Comparison of ENCODE assay signal across 16 cellular contexts in genomic region chr14:88895116-88895515, GRCh38.
DNase-seq lines count a peak whose midpoint lies in the region; ATAC-seq and TF ChIP-seq lines count a peak whose summit lies in the region.
"Had no signal": no experiment of that assay in that cellular context is flagged by ENCODE, and none has a peak within 500 bp of the region (broad histone marks: within the 10 kb centered on the region; RNA-seq: fewer than 3 reads in every experiment).

No MANE protein-coding gene starts in this region.

- no peak overlapping the region for H3K27ac Mint-ChIP-seq in GM23338
- H3K27ac Mint-ChIP-seq: stimulated activated effector memory CD8-positive, alpha-beta T cell treated with anti-CD3 and anti-CD28 coated beads, Interleukin-12 subunit alpha, Interleukin-12 subunit beta, amount 100 ng/mL, for 72 hours had no signal

- no peaks in the 10 kb centered on the region for H4K20me1 ChIP-seq in IMR-90 (ENCODE audit: insufficient read depth, low read length)
- no peaks in the 10 kb centered on the region for H4K20me1 ChIP-seq in hepatocyte (ENCODE audit: insufficient read depth, poor library complexity, severe bottlenecking)
- H4K20me1 ChIP-seq in GM23338 (replicated peaks; ENCODE audit: insufficient read depth), result no peaks in the 10 kb centered on the region

- no peak overlapping the region for H3K9ac ChIP-seq in IMR-90 (ENCODE audit: low read depth, low read length)

- H3K4me1 ChIP-seq in IMR-90 (ENCODE audit: control insufficient read depth, insufficient read depth, low read length) (peaks cover 1% of the 10 kb centered on the region; the same call in 1 of the 2 replicates), hepatocyte (ENCODE audit: insufficient read depth) (no peaks in the 10 kb centered on the region), HAP-1 (no peaks in the 10 kb centered on the region), GM23338 (ENCODE audit: insufficient read depth) (0 out of 2 replicates have a peak, but pooled peaks cover 6% of the 10 kb centered on the region)
- H3K4me1 ChIP-seq: psoas muscle had no signal

- no peak overlapping the region for H3K23ac ChIP-seq in IMR-90 (ENCODE audit: low read depth, low read length)

- no TSS peak for BruUV-seq in IMR-90 (replicated peaks; lab: Mats Ljungman, UMichigan)

- no peak overlapping the region for H3K4ac ChIP-seq in IMR-90 (ENCODE audit: low read depth, low read length)

- H3K4me1 Mint-ChIP-seq in GM23338, result peaks cover 3% of the 10 kb centered on the region; the same call in 1 of the 3 replicates
- H3K4me1 Mint-ChIP-seq: stimulated activated effector memory CD8-positive, alpha-beta T cell treated with anti-CD3 and anti-CD28 coated beads, Interleukin-12 subunit alpha, Interleukin-12 subunit beta, amount 100 ng/mL, for 72 hours had no signal

- no peak overlapping the region for H4K8ac ChIP-seq in IMR-90 (ENCODE audit: low read depth in 2 of 2, low read length in 2 of 2)

- H3K36me3 ChIP-seq in IMR-90 (ENCODE audit: control insufficient read depth, insufficient read depth, low read length) (no peaks in the 10 kb centered on the region), hepatocyte (replicated peaks; ENCODE audit: insufficient read depth, low read depth) (no peaks in the 10 kb centered on the region), HAP-1 (replicated peaks) (no peaks in the 10 kb centered on the region), GM23338 (ENCODE audit: insufficient read depth) (no peaks in the 10 kb centered on the region)

- H3K79me1 ChIP-seq in IMR-90 (ENCODE audit: low read depth in 1 of 2, low read length in 2 of 2), result no peaks in the 10 kb centered on the region

- CTCF ChIA-PET in IMR-90 (lab: Yijun Ruan, JAX), result no interaction called here

- 0 out of 2 replicates have a peak overlapping the region, but pooled peaks have one; percentile 20 for H4K91ac ChIP-seq in IMR-90 (ENCODE audit: insufficient read depth, low read depth, low read length)

- H2BK5ac ChIP-seq in IMR-90 (ENCODE audit: low read depth, low read length, poor library complexity, severe bottlenecking), result peak overlapping the region; percentile 3

- H2BK15ac ChIP-seq in IMR-90 (ENCODE audit: low read depth, low read length), result no peak overlapping the region

- TF ChIP-seq CTCF in AG09319 (IDR thresholded peaks at IDR 0.05; ENCODE audit: low read depth, low read length) (no peak), IMR-90 (conservative IDR thresholded peaks at IDR 0.05; ENCODE audit: low read depth, low read length) (no peak), hepatocyte (IDR thresholded peaks at IDR 0.05; ENCODE audit: poor library complexity) (no peak), GM23338 (conservative IDR thresholded peaks at IDR 0.05; ENCODE audit: low read depth in 2 of 2) (no peak)

- H3K9me1 ChIP-seq in IMR-90 (ENCODE audit: insufficient read depth, low read length), result no peaks in the 10 kb centered on the region

- H3K56ac ChIP-seq in IMR-90 (ENCODE audit: extremely low read depth, insufficient read depth, low read length), result no peak overlapping the region

- TF ChIP-seq POLR2A in IMR-90 (IDR thresholded peaks at IDR 0.05; ENCODE audit: low read depth, low read length), result no peak

- no peaks in the 10 kb centered on the region for H3K27me3 ChIP-seq in IMR-90 (ENCODE audit: control insufficient read depth, insufficient read depth, low read length)
- no peaks in the 10 kb centered on the region for H3K27me3 ChIP-seq in hepatocyte
- no peaks in the 10 kb centered on the region for H3K27me3 ChIP-seq in HAP-1 (ENCODE audit: low read depth)
- H3K27me3 ChIP-seq in GM23338 (ENCODE audit: insufficient read depth), result no peaks in the 10 kb centered on the region

- peak overlapping the region; percentile 59; the same call in 1 of the 2 replicates for H3K18ac ChIP-seq in IMR-90 (ENCODE audit: low read depth, low read length)

- ATAC-seq in IMR-90 (ENCODE audit: low read depth), result peak; percentile 93
- no peak for ATAC-seq in GM21529 (IDR thresholded peaks at IDR 0.05; ENCODE audit: unreplicated experiment)
- ATAC-seq in GM23338, result no peak
- ATAC-seq: psoas muscle; stimulated activated effector memory CD8-positive, alpha-beta T cell treated with anti-CD3 and anti-CD28 coated beads, Interleukin-12 subunit alpha, Interleukin-12 subunit beta, amount 100 ng/mL, for 72 hours had no signal

- H3K79me2 ChIP-seq in hepatocyte (no peaks in the 10 kb centered on the region), GM23338 (replicated peaks; ENCODE audit: insufficient read depth) (no peaks in the 10 kb centered on the region)

- intact Hi-C loops in IMR-90 (cut with micrococcal nuclease), result no loop called here

- H3K36me3 Mint-ChIP-seq in GM23338 (ENCODE audit: low read depth), result no peaks in the 10 kb centered on the region
- H3K36me3 Mint-ChIP-seq: stimulated activated effector memory CD8-positive, alpha-beta T cell treated with anti-CD3 and anti-CD28 coated beads, Interleukin-12 subunit alpha, Interleukin-12 subunit beta, amount 100 ng/mL, for 72 hours had no signal

- no peaks in the 10 kb centered on the region for H3K27me3 Mint-ChIP-seq in GM23338 (ENCODE audit: insufficient read depth, low read depth, poor library complexity)

- no peak overlapping the region for H3K4me3 Mint-ChIP-seq in GM23338
- H3K4me3 Mint-ChIP-seq: stimulated activated effector memory CD8-positive, alpha-beta T cell treated with anti-CD3 and anti-CD28 coated beads, Interleukin-12 subunit alpha, Interleukin-12 subunit beta, amount 100 ng/mL, for 72 hours had no signal

- H2BK120ac ChIP-seq in IMR-90 (ENCODE audit: low read depth, low read length), result 0 out of 2 replicates have a peak overlapping the region, but pooled peaks have one; percentile 17

- no peak overlapping the region for H2AK9ac ChIP-seq in IMR-90 (replicated peaks; ENCODE audit: low read depth, low read length, poor library complexity)

- no peak for TF ChIP-seq RAD21 in IMR-90 (IDR thresholded peaks at IDR 0.05; ENCODE audit: low read length)

- H3K9me3 Mint-ChIP-seq in GM23338, result no peaks in the 10 kb centered on the region
- H3K9me3 Mint-ChIP-seq: stimulated activated effector memory CD8-positive, alpha-beta T cell treated with anti-CD3 and anti-CD28 coated beads, Interleukin-12 subunit alpha, Interleukin-12 subunit beta, amount 100 ng/mL, for 72 hours had no signal

- no peak overlapping the region for H3K14ac ChIP-seq in IMR-90 (replicated peaks; ENCODE audit: low read depth, low read length)

- H3K4me2 ChIP-seq in IMR-90 (ENCODE audit: low read depth, low read length) (peak overlapping the region; percentile 21; the same call in 1 of the 2 replicates), hepatocyte (no peak overlapping the region), GM23338 (no peak overlapping the region)

- no peak overlapping the region for H3K27ac ChIP-seq in IMR-90 (ENCODE audit: insufficient read depth, low read length)
- H3K27ac ChIP-seq in hepatocyte, result no peak overlapping the region
- no peak overlapping the region for H3K27ac ChIP-seq in GM23338 (ENCODE audit: low read depth)
- H3K27ac ChIP-seq: psoas muscle had no signal

- no peak overlapping the region for H2AFZ ChIP-seq in IMR-90 (replicated peaks; ENCODE audit: low read length, poor library complexity)
- H2AFZ ChIP-seq in hepatocyte, result no peak overlapping the region
- H2AFZ ChIP-seq in GM23338, result no peak overlapping the region

- no peak overlapping the region for H2AK5ac ChIP-seq in IMR-90 (ENCODE audit: low read depth, low read length)

- dilution Hi-C loops in IMR-90 (cut with HindIII; ENCODE audit: low sequenced_read_pairs, unreplicated experiment), result no loop called here

- H3K4me3 ChIP-seq in IMR-90 (ENCODE audit: insufficient read depth, low read depth, low read length) (no peak overlapping the region), hepatocyte (no peak overlapping the region), HAP-1 (no peak overlapping the region), GM23338 (no peak overlapping the region)
- H3K4me3 ChIP-seq: psoas muscle had no signal

- in situ Hi-C loops in IMR-90 (cut with MboI; ENCODE audit: low sequenced_read_pairs), result no loop called here
- in situ Hi-C loops in HAP-1 (cut with MboI; ENCODE audit: low sequenced_read_pairs), result no loop called here

- H3K9me3 ChIP-seq in IMR-90 (ENCODE audit: control insufficient read depth, insufficient read depth, low read length) (peaks cover 3% of the 10 kb centered on the region), hepatocyte (ENCODE audit: low read depth) (no peaks in the 10 kb centered on the region), HAP-1 (no peaks in the 10 kb centered on the region)
- H3K9me3 ChIP-seq: psoas muscle had no signal

- WGBS in IMR-90 (ENCODE audit: extremely low coverage in 2 of 2, insufficient read length in 1 of 2), 2 experiments, result 100% methylated on average over 1 of the region's 4 CpGs; no CpG with 5 or more reads in 1 of the 2 experiments
- 62% methylated on average over 4 of the region's 4 CpGs for WGBS in hepatocyte (ENCODE audit: low lambda C conversion rate, missing lambda C conversion rate)

- POLR2A ChIA-PET in IMR-90 (lab: Charles Lee; ENCODE audit: unreplicated experiment), result interaction anchor here (0.6 kb wide), 1 partner anchor 1393 kb away, joined by 3 read pairs; no protein-coding TSS in a partner anchor

- H4K5ac ChIP-seq in IMR-90 (ENCODE audit: low read depth, low read length), result no peak overlapping the region

- H3K9me2 ChIP-seq in hepatocyte (replicated peaks; ENCODE audit: insufficient read depth) (no peaks in the 10 kb centered on the region), GM23338 (ENCODE audit: insufficient read depth) (no peaks in the 10 kb centered on the region)

- H3F3A ChIP-seq in GM23338 (replicated peaks; ENCODE audit: low read depth), result no peaks in the 10 kb centered on the region

- H2BK20ac ChIP-seq in IMR-90 (ENCODE audit: low read depth, low read length), result no peak overlapping the region

- DNase-seq in AG09319 (ENCODE audit: extremely low read depth, low read depth) (peak; percentile 47), IMR-90 (peak; percentile 80), astrocyte of the hippocampus (ENCODE audit: low read depth, low spot score) (peak; percentile 65), hepatocyte (ENCODE audit: low spot score) (peak; percentile 47), HAP-1 (ENCODE audit: low spot score in 2 of 2) (no peak), GM23338 (ENCODE audit: low spot score) (no peak), NCI-H345 (lab: John Stamatoyannopoulos, UW) (no peak)
- DNase-seq: activated naive CD4-positive, alpha-beta T cell treated with anti-CD3 and anti-CD28 coated beads, Interleukin-2, amount 50 U/mL, for 16 hours; C1 segment of cervical spinal cord; MV-4-11; NCI-H510A treated with DMSO at 0.1 percent for 48 hours; psoas muscle; Right ventricle myocardium superior; stimulated activated CD4-positive, alpha-beta T cell treated with anti-CD3 and anti-CD28 coated beads, Interleukin-2, amount 100 ng/mL, for 48 hours had no signal

TF ChIP-seq in IMR-90, 13 proteins besides CTCF, POLR2A, EP300 and RAD21:
- TF ChIP-seq FOS (IDR thresholded peaks at IDR 0.05; ENCODE audit: low read depth, low read length) (peak; percentile 59; the same call in 1 of the 2 replicates), NFE2L2 (IDR thresholded peaks at IDR 0.05; ENCODE audit: low read depth, low read length) (no peak)

Comparison
In these comparisons a context has a peak if more than half of its experiments do, and no peak if none do; other contexts are left out.
1. DNase-seq: peak in AG09319 (single experiment), IMR-90 (single experiment), astrocyte of the hippocampus (single experiment) and hepatocyte (single experiment); none in HAP-1 (0 of 2), GM23338 (single experiment) and NCI-H345 (single experiment).